Comparison of ENCODE assay signal across 1 cellular context in genomic region chr17:40129498-40129897, GRCh38.
TF ChIP-seq lines count a peak whose summit lies in the region.

No MANE protein-coding gene starts in this region.

TF ChIP-seq in WTC11, 78 proteins besides CTCF, POLR2A, EP300 and RAD21 (continued from another document):
- TF ChIP-seq GTF2I (CRISPR knock-in tag; conservative IDR thresholded peaks at IDR 0.05) (no peak), NFE2L1 (CRISPR knock-in tag; IDR thresholded peaks at IDR 0.05) (no peak)
